ENCODE assay signal across 14 cellular contexts in the genomic region with DNA sequence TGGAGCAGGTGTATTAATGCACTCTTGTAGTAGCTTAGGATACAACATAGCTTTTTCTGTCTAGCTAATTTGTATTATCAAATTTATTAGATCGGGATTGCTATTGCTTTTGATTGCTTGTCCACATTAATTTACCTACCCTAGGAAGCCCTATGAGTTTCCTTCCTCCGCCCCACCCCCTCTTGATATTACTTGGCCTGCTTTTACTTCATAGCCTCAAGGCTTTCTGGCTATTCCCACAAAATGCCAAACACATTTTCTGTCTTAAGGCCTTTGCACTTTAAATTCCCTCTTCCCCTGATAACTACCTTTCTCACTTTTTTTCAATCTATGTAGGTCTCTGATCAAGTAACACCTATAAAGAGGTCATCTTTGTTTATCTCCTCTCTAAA.
DNase-seq lines count a peak whose midpoint lies in the region; ATAC-seq, FAIRE-seq and TF ChIP-seq lines count a peak whose summit lies in the region.
"Had no signal": no experiment of that assay in that cellular context is flagged by ENCODE, and none has a peak within 500 bp of the region (broad histone marks: within the 10 kb centered on the region; RNA-seq: fewer than 3 reads in every experiment).

No MANE protein-coding gene starts in this region.

- TF ChIP-seq RAD21 in H1 (IDR thresholded peaks at IDR 0.05 in 1 of 2, conservative IDR thresholded peaks at IDR 0.05 in 1 of 2; ENCODE audit: low read depth in 2 of 2, low read length in 2 of 2) = no peak

- H3K79me2 ChIP-seq in GM23338 (replicated peaks; ENCODE audit: insufficient read depth) (peaks cover 28% of the 10 kb centered on the region), H1 (ENCODE audit: control insufficient read depth in 1 of 2, insufficient read depth in 2 of 2, low read length in 2 of 2) (peaks cover 0 to 24% of the 10 kb centered on the region in 2 experiments; a peak in 2 of 4 replicates)

- H2AFZ ChIP-seq in GM23338 (no peak overlapping the region), H1 (ENCODE audit: low read length) (no peak overlapping the region)

- H3K9me3 ChIP-seq in CD4-positive, alpha-beta T cell (ENCODE audit: control insufficient read depth, low read length) = no peaks in the 10 kb centered on the region
- H3K9me3 ChIP-seq in Panc1 (ENCODE audit: control insufficient read depth, insufficient read depth, low read depth, low read length) = no peaks in the 10 kb centered on the region
- no peaks in the 10 kb centered on the region for H3K9me3 ChIP-seq in H1 (ENCODE audit: insufficient read depth in 2 of 2, low read depth in 1 of 2, low read length in 1 of 2)
- H3K9me3 ChIP-seq: ovary, SK-N-SH, stomach had no signal

- peaks cover 13% of the 10 kb centered on the region; the same call in 1 of the 2 replicates for H3K4me1 ChIP-seq in GM23338 (ENCODE audit: insufficient read depth)
- H3K4me1 ChIP-seq in Panc1 (ENCODE audit: control insufficient read depth, insufficient read depth, low read length) = peaks cover 22% of the 10 kb centered on the region
- peaks cover 0 to 11% (median 1%) of the 10 kb centered on the region in 4 experiments; a peak in 4 of 7 replicates for H3K4me1 ChIP-seq in H1 (replicated peaks in 1 of 4; ENCODE audit: control insufficient read depth in 3 of 4, insufficient read depth in 4 of 4, low read length in 3 of 4)

- H3K27ac ChIP-seq in CD4-positive, alpha-beta T cell (ENCODE audit: low read depth, low read length) = no peak overlapping the region
- H3K27ac ChIP-seq in GM23338 (ENCODE audit: low read depth) (peak overlapping the region; percentile 99; the same call in 1 of the 2 replicates), Panc1 (ENCODE audit: low read length) (peak overlapping the region; percentile 97), H1 (ENCODE audit: low read depth, low read length) (no peak overlapping the region)
- H3K27ac ChIP-seq: ovary had no signal

- TF ChIP-seq EP300 in H1 (IDR thresholded peaks at IDR 0.05; ENCODE audit: borderline replicate concordance in 1 of 2, low read depth in 2 of 2, low read length in 2 of 2) = no peak

- TF ChIP-seq CTCF in CD4-positive, alpha-beta T cell (IDR thresholded peaks at IDR 0.05) = no peak
- no peak for TF ChIP-seq CTCF in GM23338 (conservative IDR thresholded peaks at IDR 0.05; ENCODE audit: low read depth in 2 of 2)
- TF ChIP-seq CTCF in Panc1 (IDR thresholded peaks at IDR 0.05) = no peak
- no peak for TF ChIP-seq CTCF in H1 (IDR thresholded peaks at IDR 0.05; ENCODE audit: control extremely low read depth in 1 of 3, insufficient read depth in 1 of 3, low read depth in 1 of 3, low read length in 3 of 3)

- 80% methylated on average over 2 of the region's 2 CpGs; no CpG with 5 or more reads in 1 of the 2 experiments for WGBS in H1 (ENCODE audit: extremely low coverage in 1 of 2, insufficient coverage in 1 of 2, insufficient read length in 1 of 2, insufficient replicate concordance in 2 of 2, low coverage in 1 of 2, low lambda C conversion rate in 2 of 2, missing lambda C conversion rate in 1 of 2), 2 experiments

- H4K20me1 ChIP-seq in GM23338 (replicated peaks; ENCODE audit: insufficient read depth) (no peaks in the 10 kb centered on the region), H1 (replicated peaks in 1 of 2; ENCODE audit: control insufficient read depth in 1 of 2, insufficient read depth in 2 of 2, low read length in 2 of 2) (no peaks in the 10 kb centered on the region)

- no peaks in the 10 kb centered on the region for H3K9me3 Mint-ChIP-seq in CD4-positive, alpha-beta T cell
- peaks cover 2% of the 10 kb centered on the region; the same call in 1 of the 3 replicates for H3K9me3 Mint-ChIP-seq in GM23338
- H3K9me3 Mint-ChIP-seq: activated T-cell treated with anti-CD3 and anti-CD28 coated beads, Interleukin-2, amount 50 U/mL, for 72 hours had no signal

- H2BK12ac ChIP-seq in H1 (ENCODE audit: low read depth, low read length) = no peak overlapping the region

- H4K5ac ChIP-seq in H1 (ENCODE audit: insufficient read length, low read depth, low read length) = no peak overlapping the region

- in situ Hi-C loops in Panc1 (cut with HindIII; ENCODE audit: low pct_unique_long_range_greater_than_20kb, low sequenced_read_pairs) = no loop called here

- no peak overlapping the region for H2BK5ac ChIP-seq in H1 (ENCODE audit: low read depth, low read length)

- no TSS peak for BruUV-seq in Panc1 (replicated peaks; lab: Mats Ljungman, UMichigan)

- no peaks in the 10 kb centered on the region for H3K79me1 ChIP-seq in H1 (ENCODE audit: low read depth, low read length)

- no peak overlapping the region for H2BK15ac ChIP-seq in H1 (ENCODE audit: low read length)

- H3K4me1 Mint-ChIP-seq in CD4-positive, alpha-beta T cell (ENCODE audit: low read depth) = peaks cover 8% of the 10 kb centered on the region
- H3K4me1 Mint-ChIP-seq in GM23338 = peaks cover 15% of the 10 kb centered on the region

- H3K23ac ChIP-seq in H1 (ENCODE audit: insufficient read length) = no peak overlapping the region

- H2AK5ac ChIP-seq in H1 (ENCODE audit: low read depth, low read length) = no peak overlapping the region

- no peak overlapping the region for H2BK120ac ChIP-seq in H1 (replicated peaks; ENCODE audit: low read depth, low read length)

- no peak for DNase-seq in CD4-positive, alpha-beta T cell
- DNase-seq in GM23338 (ENCODE audit: low spot score) (no peak), Panc1 (ENCODE audit: low read depth, low spot score) (no peak), H1 (ENCODE audit: low read depth in 1 of 2, low spot score in 2 of 2) (no peak), AG20443 (ENCODE audit: low spot score) (no peak)
- no peak for DNase-seq in stimulated activated CD4-positive, alpha-beta T cell treated with anti-CD3 and anti-CD28 coated beads, Interleukin-12 subunit alpha, Interleukin-12 subunit beta, amount 100 ng/mL, for 4 hours
- DNase-seq: mesendoderm, ovary, SK-N-SH, stomach had no signal

- peak overlapping the region; percentile 47 for H3K4me3 Mint-ChIP-seq in CD4-positive, alpha-beta T cell
- no peak overlapping the region; the same call in 2 of the 3 replicates for H3K4me3 Mint-ChIP-seq in GM23338

- intact Hi-C loops in CD4-positive, alpha-beta T cell (cut with DNase I, micrococcal nuclease) = loop anchor here in 1 of 2 experiments (5.0 kb wide), 3 partner anchors 861 to 1026 kb away; a partner anchor contains a TSS
- intact Hi-C loops in Panc1 (cut with micrococcal nuclease; ENCODE audit: unreplicated experiment) = no loop called here

- H3K27me3 Mint-ChIP-seq in CD4-positive, alpha-beta T cell = no peaks in the 10 kb centered on the region
- H3K27me3 Mint-ChIP-seq in GM23338 (ENCODE audit: insufficient read depth, low read depth, poor library complexity) = peaks cover 16% of the 10 kb centered on the region

- peaks cover 6% of the 10 kb centered on the region; the same call in 1 of the 2 replicates for H3F3A ChIP-seq in GM23338 (replicated peaks; ENCODE audit: low read depth)

- no peak for ATAC-seq in CD4-positive, alpha-beta T cell (ENCODE audit: poor library complexity)
- no peak for ATAC-seq in GM23338
- ATAC-seq in Panc1 = no peak
- no peak for ATAC-seq in GM21367 (IDR thresholded peaks at IDR 0.05; ENCODE audit: unreplicated experiment)
- ATAC-seq in GM19328 (IDR thresholded peaks at IDR 0.05; ENCODE audit: unreplicated experiment) = no peak
- ATAC-seq: activated CD4-positive, CD25-positive, alpha-beta regulatory T cell treated with anti-CD3 and anti-CD28 coated beads, Interleukin-2, amount 50 U/mL, for 24 hours; activated T-cell treated with anti-CD3 and anti-CD28 coated beads, Interleukin-2, amount 50 U/mL, for 72 hours had no signal

- no peaks in the 10 kb centered on the region for H3K36me3 ChIP-seq in GM23338 (ENCODE audit: insufficient read depth)
- no peaks in the 10 kb centered on the region for H3K36me3 ChIP-seq in Panc1 (ENCODE audit: control insufficient read depth, insufficient read depth, low read length)
- H3K36me3 ChIP-seq in H1 (ENCODE audit: control insufficient read depth in 2 of 4, insufficient read depth in 4 of 4, low read length in 3 of 4) = peaks cover 0 to 2% (median 0%) of the 10 kb centered on the region in 4 experiments; a peak in 1 of 8 replicates
- H3K36me3 ChIP-seq: ovary, stomach had no signal

- H4K91ac ChIP-seq in H1 (replicated peaks; ENCODE audit: insufficient read length, low read length) = no peak overlapping the region

- H3K4me2 ChIP-seq in GM23338 (peak overlapping the region; percentile 82), H1 (ENCODE audit: insufficient read depth in 1 of 2, low read depth in 2 of 2, low read length in 2 of 2) (peak overlapping the region in 1 of 2 experiments; percentile 88; a peak in 2 of 4 replicates)

- H3K9me2 ChIP-seq in GM23338 (ENCODE audit: insufficient read depth) = no peaks in the 10 kb centered on the region
- H3K9me2 ChIP-seq: SK-N-SH had no signal

- FAIRE-seq in H1 (lab: Jason Lieb, UNC) = no peak

- no peak overlapping the region for H2BK20ac ChIP-seq in H1 (ENCODE audit: low read length)

- no peaks in the 10 kb centered on the region for H3K36me3 Mint-ChIP-seq in CD4-positive, alpha-beta T cell (ENCODE audit: low read depth)
- peaks cover 9% of the 10 kb centered on the region; the same call in 2 of the 3 replicates for H3K36me3 Mint-ChIP-seq in GM23338 (ENCODE audit: low read depth)

- H3K14ac ChIP-seq in H1 (ENCODE audit: insufficient read length) = no peak overlapping the region

- H3K23me2 ChIP-seq in H1 (ENCODE audit: low read depth, low read length) = peaks cover 7% of the 10 kb centered on the region

- CTCF ChIA-PET in CD4-positive, alpha-beta T cell (lab: Charles Lee) = interaction anchor here (1.1 kb wide), 1 partner anchor 14 kb away, joined by 4 read pairs; no protein-coding TSS in a partner anchor
- CTCF ChIA-PET in Panc1 (lab: Charles Lee) = no interaction called here
- CTCF ChIA-PET in H1 (lab: Charles Lee; ENCODE audit: partially characterized antibody) = interaction anchor here (1.1 kb wide), 2 partner anchors 8 to 15 kb away, joined by 3 read pairs; no protein-coding TSS in a partner anchor

- no peak overlapping the region for H4K8ac ChIP-seq in H1 (ENCODE audit: extremely low read depth, insufficient read depth, low read length)

- no peak overlapping the region for H3K18ac ChIP-seq in H1 (ENCODE audit: extremely low read depth, low read length)

- no peak overlapping the region; a peak in 1 of 7 replicates for H3K9ac ChIP-seq in H1 (replicated peaks in 1 of 4; ENCODE audit: extremely low read depth in 1 of 4, low read depth in 3 of 4, low read length in 3 of 4)

- H3K4me3 ChIP-seq in GM23338 = peak overlapping the region; percentile 68
- H3K4me3 ChIP-seq in Panc1 (ENCODE audit: low read depth in 2 of 2, low read length in 2 of 2) = peak overlapping the region; percentile 100; a peak in 3 of 4 replicates
- peak overlapping the region in 1 of 4 experiments; percentile 74; a peak in 2 of 8 replicates for H3K4me3 ChIP-seq in H1 (ENCODE audit: extremely low read depth in 1 of 4, insufficient read depth in 2 of 4, low read depth in 3 of 4, low read length in 4 of 4)

- no peak overlapping the region for H3K4ac ChIP-seq in H1 (replicated peaks; ENCODE audit: insufficient read length, low read depth, low read length)

- POLR2A ChIA-PET in CD4-positive, alpha-beta T cell (lab: Charles Lee) = interaction anchor here (2.4 to 10.2 kb wide), 10 partner anchors 7 to 1128 kb away, joined by 15 to 534 read pairs (median 84); a partner anchor contains a TSS
- POLR2A ChIA-PET in Panc1 (lab: Charles Lee) = interaction anchor here (0.7 to 3.7 kb wide), 2 partner anchors 15 to 30 kb away, joined by 3 to 88 read pairs; a partner anchor contains a TSS
- POLR2A ChIA-PET in H1 (lab: Charles Lee; ENCODE audit: partially characterized antibody) = interaction anchor here (1.2 to 21.6 kb wide), 28 partner anchors 10 to 1117 kb away, joined by 3 to 824 read pairs (median 32); a partner anchor contains a TSS

- no peak overlapping the region for H3K27ac Mint-ChIP-seq in CD4-positive, alpha-beta T cell
- H3K27ac Mint-ChIP-seq in GM23338 = peak overlapping the region; percentile 92; the same call in 1 of the 2 replicates
- H3K27ac Mint-ChIP-seq: activated T-cell treated with anti-CD3 and anti-CD28 coated beads, Interleukin-2, amount 50 U/mL, for 72 hours had no signal

- H3K56ac ChIP-seq in H1 (replicated peaks; ENCODE audit: insufficient read length, low read depth, low read length) = no peak overlapping the region

- no peaks in the 10 kb centered on the region for H3K27me3 ChIP-seq in CD4-positive, alpha-beta T cell (ENCODE audit: control insufficient read depth, insufficient read depth, low read length)
- no peaks in the 10 kb centered on the region for H3K27me3 ChIP-seq in GM23338 (ENCODE audit: insufficient read depth)
- no peaks in the 10 kb centered on the region for H3K27me3 ChIP-seq in Panc1 (ENCODE audit: control insufficient read depth, insufficient read depth, low read length)
- H3K27me3 ChIP-seq in H1 (replicated peaks in 1 of 4; ENCODE audit: control insufficient read depth in 3 of 4, extremely low read depth in 1 of 4, insufficient read depth in 3 of 4, low read length in 3 of 4) = no peaks in the 10 kb centered on the region
- H3K27me3 ChIP-seq: ovary had no signal

- TF ChIP-seq POLR2A in H1 (IDR thresholded peaks at IDR 0.05; ENCODE audit: control extremely low read depth in 1 of 2, low read depth in 2 of 2, low read length in 2 of 2) = no peak; a peak in 1 of 3 replicates

Comparison
In these comparisons a context has a peak if more than half of its experiments do, and no peak if none do; other contexts are left out.
1. H3K27ac ChIP-seq: peak in GM23338 (single experiment) and Panc1 (single experiment); none in CD4-positive, alpha-beta T cell (single experiment) and H1 (single experiment).